ENCODE assay signal across 1 cellular context in genomic region chr2:46852124-46852523, GRCh38.
TF ChIP-seq lines count a peak whose summit lies in the region.

No MANE protein-coding gene starts in this region.

TF ChIP-seq in SK-N-SH treated with all-trans-retinoic acid at 6 μM for 48 hours, 23 proteins besides CTCF, POLR2A, EP300 and RAD21 (continued from another document):
- no peak for TF ChIP-seq TSHZ2 (CRISPR knock-in tag; IDR thresholded peaks at IDR 0.05)
- no peak for TF ChIP-seq BACH2 (CRISPR knock-in tag; IDR thresholded peaks at IDR 0.05; ENCODE audit: borderline replicate concordance)
